ENCODE assay signal across 1 cellular context in genomic region chr17:39196820-39197331, GRCh38.
TF ChIP-seq lines count a peak whose summit lies in the region.

No MANE protein-coding gene starts in this region.

TF ChIP-seq in H1, 55 proteins besides CTCF, POLR2A, EP300 and RAD21:
- TF ChIP-seq ASH2L (IDR thresholded peaks at IDR 0.05; ENCODE audit: low read length), result no peak
- TF ChIP-seq, protein P1, sequence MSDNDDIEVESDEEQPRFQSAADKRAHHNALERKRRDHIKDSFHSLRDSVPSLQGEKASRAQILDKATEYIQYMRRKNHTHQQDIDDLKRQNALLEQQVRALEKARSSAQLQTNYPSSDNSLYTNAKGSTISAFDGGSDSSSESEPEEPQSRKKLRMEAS (IDR thresholded peaks at IDR 0.05), result 0 out of 2 replicates have a peak, but pooled peaks have one; percentile 35
